ENCODE assay signal across 13 cellular contexts in genomic region chr3:161212892-161213291, GRCh38. TPM values are rescaled to one million over a fixed set of nuclear protein-coding genes. Genes with fewer than 3 reads are reported as not detected.
A peak's percentile ranks its signal among the peaks of the same experiment; 100 is the strongest.
DNase-seq lines count a peak whose midpoint lies in the region; ATAC-seq and TF ChIP-seq lines count a peak whose summit lies in the region.
"Had no signal": no experiment of that assay in that cellular context is flagged by ENCODE, and none has a peak within 500 bp of the region (broad histone marks: within the 10 kb centered on the region; RNA-seq: fewer than 3 reads in every experiment).

No MANE protein-coding gene starts in this region.

- no peak overlapping the region for H3K27ac Mint-ChIP-seq in neural progenitor cell

- H3K4me2 ChIP-seq in fibroblast of lung (ENCODE audit: extremely low read depth, insufficient read depth, low read length) = no peak overlapping the region
- H3K4me2 ChIP-seq in neural progenitor cell = peak overlapping the region; percentile 14

- H3K9me3 Mint-ChIP-seq in neural progenitor cell = no peaks in the 10 kb centered on the region

- H2AFZ ChIP-seq in fibroblast of lung (ENCODE audit: low read length) (no peak overlapping the region), neural progenitor cell (replicated peaks) (no peak overlapping the region)

- H3K27ac ChIP-seq in fibroblast of lung (ENCODE audit: insufficient read depth, low read length) (no peak overlapping the region), neural progenitor cell (peak overlapping the region; percentile 39)

- H3K9ac ChIP-seq in fibroblast of lung (ENCODE audit: insufficient read depth, low read length) (no peak overlapping the region), neural progenitor cell (no peak overlapping the region)

- DNase-seq in Ammon's horn (ENCODE audit: low spot score) (peak; percentile 23), RPMI7951 (ENCODE audit: low read depth) (peak; percentile 7), fibroblast of lung (ENCODE audit: low read depth in 2 of 2) (peak; percentile 5 to 53), neural progenitor cell (ENCODE audit: low spot score) (no peak), GM10266 (ENCODE audit: extremely low spot score) (no peak), foreskin melanocyte (no peak), SW 1271 (lab: John Stamatoyannopoulos, UW) (no peak)
- DNase-seq: DMS79, HCEC 1CT, NCI-H1048, NCI-H2081 treated with DMSO at 0.1 percent for 48 hours had no signal

- H3K4me3 Mint-ChIP-seq in neural progenitor cell = no peak overlapping the region
- H3K4me3 Mint-ChIP-seq: CD14-positive monocyte had no signal

- H3K79me2 ChIP-seq in fibroblast of lung (ENCODE audit: control insufficient read depth, insufficient read depth, low read length) = no peaks in the 10 kb centered on the region
- no peaks in the 10 kb centered on the region for H3K79me2 ChIP-seq in neural progenitor cell (ENCODE audit: low read depth)

- TF ChIP-seq CTCF in fibroblast of lung (conservative IDR thresholded peaks at IDR 0.05 in 1 of 2, IDR thresholded peaks at IDR 0.05 in 1 of 2; ENCODE audit: low read depth in 1 of 2, low read length in 2 of 2) (no peak), neural progenitor cell (IDR thresholded peaks at IDR 0.05) (no peak), GM10266 (IDR thresholded peaks at IDR 0.05; ENCODE audit: control insufficient read depth, insufficient read depth, low read depth, missing control alignments) (no peak)

- no peaks in the 10 kb centered on the region for H3K27me3 Mint-ChIP-seq in neural progenitor cell (ENCODE audit: insufficient read depth, low read depth)

- H3F3A ChIP-seq in neural progenitor cell (ENCODE audit: low read depth) = peaks cover 13% of the 10 kb centered on the region

- no peaks in the 10 kb centered on the region for H3K4me1 ChIP-seq in fibroblast of lung (ENCODE audit: control insufficient read depth, extremely low read depth, insufficient read depth, low read length)
- peaks cover 22% of the 10 kb centered on the region for H3K4me1 ChIP-seq in neural progenitor cell

- peaks cover 5% of the 10 kb centered on the region for H3K4me1 Mint-ChIP-seq in neural progenitor cell
- H3K4me1 Mint-ChIP-seq: CD14-positive monocyte had no signal

- H3K36me3 ChIP-seq in fibroblast of lung (ENCODE audit: control insufficient read depth, insufficient read depth, low read length) (no peaks in the 10 kb centered on the region), neural progenitor cell (no peaks in the 10 kb centered on the region)

- H3K27me3 ChIP-seq in fibroblast of lung (ENCODE audit: control insufficient read depth, insufficient read depth, low read length) (no peaks in the 10 kb centered on the region), neural progenitor cell (no peaks in the 10 kb centered on the region)

- H3K4me3 ChIP-seq in fibroblast of lung (replicated peaks in 1 of 4; ENCODE audit: control extremely low read depth in 1 of 4, insufficient read depth in 1 of 4, low read depth in 3 of 4, low read length in 4 of 4) = no peak overlapping the region
- H3K4me3 ChIP-seq in neural progenitor cell = no peak overlapping the region

- no peaks in the 10 kb centered on the region for H3K9me3 ChIP-seq in fibroblast of lung (ENCODE audit: control insufficient read depth, insufficient read depth, low read depth, low read length)
- H3K9me3 ChIP-seq in neural progenitor cell (ENCODE audit: low read depth) = no peaks in the 10 kb centered on the region

- H4K20me1 ChIP-seq in fibroblast of lung (ENCODE audit: control insufficient read depth, extremely low read depth, insufficient read depth, low read length) = no peaks in the 10 kb centered on the region
- no peaks in the 10 kb centered on the region for H4K20me1 ChIP-seq in neural progenitor cell (ENCODE audit: low read depth)

- H3K36me3 Mint-ChIP-seq in neural progenitor cell = no peaks in the 10 kb centered on the region
- H3K36me3 Mint-ChIP-seq: CD14-positive monocyte had no signal

- no peak for ATAC-seq in GM19328 (IDR thresholded peaks at IDR 0.05; ENCODE audit: unreplicated experiment)

RNA-seq across cellular contexts. Expression of gene NMD3, which starts 8.2 kb away (rescaled TPM):
- 73.4 and 85.9 TPM in 2 replicates for total RNA-seq in RPMI7951 (2014; rRNA removed; shearing (Covaris generic))
- total RNA-seq in fibroblast of lung (98.9 and 134 TPM in 2 replicates), neural progenitor cell (ENCODE audit: low replicate concordance) (41.4 and 41.9 TPM in 2 replicates)
- 52.6 and 62.8 TPM in 2 replicates for polyA plus RNA-seq in fibroblast of lung
- polyA plus RNA-seq in fibroblast of lung (2012) = 45.7 and 49.7 TPM in 2 replicates
- 23.1 and 24.9 TPM in 2 replicates for polyA minus RNA-seq in fibroblast of lung (ENCODE audit: low replicate concordance)

Comparison
In these comparisons a context has a peak if more than half of its experiments do, and no peak if none do; other contexts are left out.
1. DNase-seq: peak in Ammon's horn (single experiment), RPMI7951 (single experiment) and fibroblast of lung (2 of 2); none in neural progenitor cell (single experiment), GM10266 (single experiment), foreskin melanocyte (single experiment) and SW 1271 (0 of 2).